8 cellular contexts compared by ENCODE assay signal in the genomic region with DNA sequence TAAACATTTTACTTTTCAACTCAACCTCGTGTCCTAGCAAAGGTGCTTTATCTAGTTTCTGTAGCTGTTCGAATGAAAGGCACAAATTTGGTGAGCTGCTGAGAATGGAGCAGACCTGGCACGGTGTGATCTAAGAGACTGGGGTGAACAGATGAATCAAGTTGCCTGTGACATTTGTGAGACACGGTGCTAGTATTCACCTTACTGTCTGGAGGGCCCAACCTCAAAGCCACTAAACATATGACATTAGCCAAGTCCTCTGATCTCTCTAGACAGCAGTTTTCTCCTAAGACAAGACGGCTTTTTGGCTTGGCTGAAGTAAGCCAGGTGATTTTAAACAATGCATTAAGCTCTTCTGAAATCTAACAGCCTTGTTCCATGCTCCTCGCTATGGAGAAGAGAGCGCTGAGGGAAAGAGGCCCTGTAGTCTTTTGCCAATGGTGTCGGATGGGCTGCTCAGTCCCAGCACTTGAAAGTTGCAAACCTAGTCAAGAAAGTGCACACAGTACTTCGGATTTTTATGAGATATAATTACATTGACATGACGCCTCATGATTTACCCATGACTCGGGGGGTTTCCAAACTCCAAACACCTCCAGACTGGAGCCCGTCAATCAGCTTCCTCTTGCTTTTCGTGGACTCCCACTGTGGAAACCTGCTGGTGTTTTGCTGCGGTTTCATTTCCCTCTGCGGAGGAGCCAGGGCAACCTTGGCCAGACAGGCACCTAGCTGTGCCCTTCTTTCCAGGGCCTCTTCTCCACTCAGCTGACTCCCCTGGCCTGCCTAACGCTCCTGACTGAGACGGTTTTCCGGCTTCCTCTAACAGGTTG. TPM values are rescaled to one million over a fixed set of nuclear protein-coding genes. Genes with fewer than 3 reads are reported as not detected.
A peak's percentile ranks its signal among the peaks of the same experiment; 100 is the strongest.
DNase-seq lines count a peak whose midpoint lies in the region; ATAC-seq, FAIRE-seq and TF ChIP-seq lines count a peak whose summit lies in the region.

No MANE protein-coding gene starts in this region.

- H3K27ac Mint-ChIP-seq in astrocyte (ENCODE audit: unreplicated experiment), result peak overlapping the region; percentile 50

- intact Hi-C loops in heart left ventricle (cut with DNase I), result loop anchor here in 9 of 10 donors (1.0 to 10.0 kb wide), 10 partner anchors 46 to 734 kb away; a partner anchor contains a TSS
- intact Hi-C loops in cardiac septum (cut with DNase I), result loop anchor here (2.0 to 5.0 kb wide), 3 partner anchors 54 to 288 kb away; a partner anchor contains a TSS
- intact Hi-C loops in left lung (cut with DNase I), result loop anchor here in 1 of 2 donors (10.0 kb wide), 1 partner anchor 284 kb away; a partner anchor contains a TSS

- H3K9me3 ChIP-seq in heart left ventricle (no peaks in the 10 kb centered on the region), MG63 (no peaks in the 10 kb centered on the region), astrocyte (ENCODE audit: insufficient read depth, low read depth, low read length) (no peaks in the 10 kb centered on the region), left lung (no peaks in the 10 kb centered on the region)

- H3K4me1 Mint-ChIP-seq in astrocyte (ENCODE audit: low read depth, unreplicated experiment), result peaks cover 19% of the 10 kb centered on the region

- peak overlapping the region; percentile 78 for H2AFZ ChIP-seq in astrocyte (ENCODE audit: low read depth, low read length)

- H3K9ac ChIP-seq in astrocyte (ENCODE audit: low read length), result peak overlapping the region; percentile 90

- TF ChIP-seq POLR2A in heart left ventricle (IDR thresholded peaks at IDR 0.05), result no peak

- ATAC-seq in heart left ventricle, result no peak
- ATAC-seq in left lung, result no peak
- peak; percentile 46 for ATAC-seq in stimulated activated naive CD8-positive, alpha-beta T cell treated with anti-CD3 and anti-CD28 coated beads, Interleukin-15, Interleukin-2, amounts not matched to agents 100 U/mL and 50 U/mL, for 24 hours

- no peak for FAIRE-seq in astrocyte (lab: Jason Lieb, UNC)

- peak overlapping the region; percentile 68 to 93 (median 89) for H3K27ac ChIP-seq in heart left ventricle
- H3K27ac ChIP-seq in astrocyte (ENCODE audit: low read depth, low read length), result peak overlapping the region; percentile 59
- peak overlapping the region; percentile 84 to 93 for H3K27ac ChIP-seq in left lung

- H3K79me2 ChIP-seq in astrocyte (ENCODE audit: insufficient read depth, low read length), result peaks cover 17% of the 10 kb centered on the region

- H3K36me3 ChIP-seq in heart left ventricle (peaks cover 0 to 16% (median 10%) of the 10 kb centered on the region in 9 donors), MG63 (peaks cover 23% of the 10 kb centered on the region), astrocyte (ENCODE audit: insufficient read depth, low read length) (peaks cover 2% of the 10 kb centered on the region), left lung (peaks cover 0 to 11% of the 10 kb centered on the region in 2 donors)

- peak overlapping the region; percentile 81 for H3K4me3 Mint-ChIP-seq in astrocyte (ENCODE audit: unreplicated experiment)

- H3K4me1 ChIP-seq in heart left ventricle (peaks cover 0 to 31% (median 16%) of the 10 kb centered on the region in 12 donors), astrocyte (ENCODE audit: insufficient read depth, low read length) (peaks cover 21% of the 10 kb centered on the region), left lung (peaks cover 5 to 24% of the 10 kb centered on the region in 2 donors)

- H3K9me3 Mint-ChIP-seq in astrocyte (ENCODE audit: unreplicated experiment), result no peaks in the 10 kb centered on the region

- WGBS in heart left ventricle, 4 donors, result 49 to 54% (median 53%) methylated on average over 18 of the region's 18 CpGs

- H3K27me3 ChIP-seq in heart left ventricle, result no peaks in the 10 kb centered on the region
- H3K27me3 ChIP-seq in MG63, result no peaks in the 10 kb centered on the region
- H3K27me3 ChIP-seq in astrocyte (ENCODE audit: insufficient read depth, low read length), result no peaks in the 10 kb centered on the region
- no peaks in the 10 kb centered on the region for H3K27me3 ChIP-seq in left lung

- TF ChIP-seq CTCF in heart left ventricle (IDR thresholded peaks at IDR 0.05), result no peak
- no peak for TF ChIP-seq CTCF in astrocyte (IDR thresholded peaks at IDR 0.05; ENCODE audit: insufficient read depth, low read depth, low read length)
- no peak for TF ChIP-seq CTCF in left lung (IDR thresholded peaks at IDR 0.05)

- H4K20me1 ChIP-seq in astrocyte (ENCODE audit: insufficient read depth, low read length), result peaks cover 14% of the 10 kb centered on the region

- no peaks in the 10 kb centered on the region for H3K36me3 Mint-ChIP-seq in astrocyte (ENCODE audit: low read depth, unreplicated experiment)

- peak overlapping the region; percentile 72 to 100 (median 92) for H3K4me3 ChIP-seq in heart left ventricle
- peak overlapping the region; percentile 82 for H3K4me3 ChIP-seq in MG63
- peak overlapping the region; percentile 76 for H3K4me3 ChIP-seq in astrocyte (ENCODE audit: insufficient read depth, low read depth, low read length)
- H3K4me3 ChIP-seq in left lung, result peak overlapping the region; percentile 82 to 96

- H3K4me2 ChIP-seq in astrocyte (ENCODE audit: low read length), result peak overlapping the region; percentile 90

- DNase-seq in heart left ventricle, result no peak
- DNase-seq in cardiac septum (ENCODE audit: low spot score), result no peak
- DNase-seq in MG63, result no peak
- DNase-seq in astrocyte (ENCODE audit: low read depth), result no peak
- DNase-seq in left lung, result no peak
- DNase-seq in stimulated activated naive CD8-positive, alpha-beta T cell treated with anti-CD3 and anti-CD28 coated beads, Interleukin-15, Interleukin-2, amounts not matched to agents 100 U/mL and 50 U/mL, for 24 hours, result peak; percentile 30
- DNase-seq in EL, result no peak
- DNase-seq in NCI-H2196 treated with DMSO at 0.1 percent for 48 hours (lab: John Stamatoyannopoulos, UW; ENCODE audit: unreplicated experiment), result no peak

- no peaks in the 10 kb centered on the region for H3K27me3 Mint-ChIP-seq in astrocyte (ENCODE audit: low read depth, unreplicated experiment)

RNA-seq across cellular contexts. Expression of a gene that starts 0.8 kb away (rescaled TPM):
- 10 to 100 TPM in 4 of 9 donors, 1 to 10 TPM in 5; 6.3 to 22.4 (median 9.9) TPM for total RNA-seq in heart left ventricle
- polyA plus RNA-seq in heart left ventricle, result 10 to 100 TPM in 1 of 2 donors, 1 to 10 TPM in 1; 3.8 to 19.5 TPM
- 8.7 TPM for total RNA-seq in cardiac septum
- total RNA-seq in MG63 (2014; rRNA removed; shearing (Covaris generic); ENCODE audit: low replicate concordance), result 56.3 and 102 TPM in 2 replicates
- total RNA-seq in astrocyte, result 14.5 and 16.8 TPM in 2 replicates
- total RNA-seq in left lung, result 10 to 100 TPM; 23.6 to 30.0 TPM

RNA-seq across cellular contexts. Expression of a gene that starts 55.4 kb away (rescaled TPM):
- total RNA-seq in heart left ventricle (10 to 100 TPM; 38.4 to 70.1 (median 58.0) TPM), cardiac septum (54.6 TPM), astrocyte (34.0 and 39.8 TPM in 2 replicates), left lung (10 to 100 TPM; 36.4 to 37.2 TPM)
- polyA plus RNA-seq in heart left ventricle, result 10 to 100 TPM; 13.8 to 49.2 TPM
- 29.6 and 33.2 TPM in 2 replicates for total RNA-seq in MG63 (2014; rRNA removed; shearing (Covaris generic); ENCODE audit: low replicate concordance)
